Comparison of ENCODE assay signal across 14 cellular contexts in the genomic region with DNA sequence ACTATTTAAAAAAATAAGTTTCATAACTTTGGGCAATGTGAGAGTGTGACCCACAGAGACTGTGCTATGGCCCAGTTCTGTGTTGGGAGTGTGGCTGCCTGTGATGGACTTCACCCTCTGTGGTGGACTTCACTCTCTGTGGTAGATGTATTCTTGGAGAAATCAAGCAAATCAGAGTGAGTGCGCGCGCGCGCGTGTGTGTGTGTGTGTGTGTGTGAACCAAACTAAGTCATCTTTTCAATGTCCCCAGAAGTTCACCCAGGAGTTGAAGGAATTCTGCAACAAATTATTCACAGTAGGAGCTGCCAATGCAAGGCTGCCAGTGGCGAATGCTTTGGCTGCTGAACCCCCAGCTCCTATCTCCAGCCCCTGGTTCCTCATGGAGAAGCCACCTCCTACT.
"Had no signal": no experiment of that assay in that cellular context is flagged by ENCODE, and none has a peak within 500 bp of the region (broad histone marks: within the 10 kb centered on the region; RNA-seq: fewer than 3 reads in every experiment).

No MANE protein-coding gene starts in this region.

- H3K4me3 Mint-ChIP-seq: activated CD4-positive, alpha-beta memory T cell treated with anti-CD3 and anti-CD28 coated beads for 36 hours; activated naive CD8-positive, alpha-beta T cell; natural killer cell treated with Interleukin-12 subunit alpha and Interleukin-12 subunit beta and Interleukin-15 and Interleukin-18, amount 100 ng/mL, for 72 hours; stimulated activated naive CD8-positive, alpha-beta T cell treated with anti-CD3 and anti-CD28 coated beads, Interleukin-15, Interleukin-2, amounts not matched to agents 100 ng/mL and 50 ng/mL, for 24 hours; T-helper 1 cell treated with Interleukin-12 subunit alpha and Interleukin-12 subunit beta and Interleukin-4 antibody, amounts not matched to agents 30 μg/mL and 1 μg/mL, for 36 hours had no signal

- H3K9me3 ChIP-seq: gastroesophageal sphincter, uterus had no signal

- H3K27me3 ChIP-seq: uterus had no signal

- H3K27ac Mint-ChIP-seq: activated CD4-positive, alpha-beta memory T cell treated with anti-CD3 and anti-CD28 coated beads for 36 hours; activated naive CD8-positive, alpha-beta T cell; natural killer cell treated with Interleukin-12 subunit alpha and Interleukin-12 subunit beta and Interleukin-15 and Interleukin-18, amount 100 ng/mL, for 72 hours; stimulated activated naive CD8-positive, alpha-beta T cell treated with anti-CD3 and anti-CD28 coated beads, Interleukin-15, Interleukin-2, amounts not matched to agents 100 ng/mL and 50 ng/mL, for 24 hours; T-helper 1 cell treated with Interleukin-12 subunit alpha and Interleukin-12 subunit beta and Interleukin-4 antibody, amounts not matched to agents 30 μg/mL and 1 μg/mL, for 36 hours had no signal

- H3K4me1 ChIP-seq: gastroesophageal sphincter, uterus had no signal

- H3K9me3 Mint-ChIP-seq: natural killer cell treated with Interleukin-12 subunit alpha and Interleukin-12 subunit beta and Interleukin-15 and Interleukin-18, amount 100 ng/mL, for 72 hours; stimulated activated naive CD8-positive, alpha-beta T cell treated with anti-CD3 and anti-CD28 coated beads, Interleukin-15, Interleukin-2, amounts not matched to agents 100 ng/mL and 50 ng/mL, for 24 hours; T-helper 1 cell treated with Interleukin-12 subunit alpha and Interleukin-12 subunit beta and Interleukin-4 antibody, amounts not matched to agents 30 μg/mL and 1 μg/mL, for 36 hours had no signal

- H3K27ac ChIP-seq: gastroesophageal sphincter, uterus had no signal

- DNase-seq: activated CD4-positive, alpha-beta memory T cell treated with anti-CD3 and anti-CD28 coated beads for 36 hours; activated CD4-positive, CD25-positive, alpha-beta regulatory T cell; activated gamma-delta T cell; activated T-cell treated with anti-CD3 and anti-CD28 coated beads, Interleukin-2, amount 50 U/mL, for 48 hours; kidney glomerular epithelial cell; stimulated activated CD4-positive, alpha-beta T cell treated with anti-CD3 and anti-CD28 coated beads, Interleukin-4, amount 100 ng/mL, for 1 hour; stimulated activated CD8-positive, alpha-beta memory T cell treated with anti-CD3 and anti-CD28 coated beads, Interleukin-4, amount 100 ng/mL, for 48 hours; uterus had no signal

- H3K36me3 Mint-ChIP-seq: activated CD4-positive, alpha-beta memory T cell treated with anti-CD3 and anti-CD28 coated beads for 36 hours; activated naive CD8-positive, alpha-beta T cell; natural killer cell treated with Interleukin-12 subunit alpha and Interleukin-12 subunit beta and Interleukin-15 and Interleukin-18, amount 100 ng/mL, for 72 hours had no signal

- H3K4me3 ChIP-seq: gastroesophageal sphincter, lung, uterus had no signal

- H3K27me3 Mint-ChIP-seq: activated CD4-positive, alpha-beta memory T cell treated with anti-CD3 and anti-CD28 coated beads for 36 hours; activated naive CD8-positive, alpha-beta T cell; stimulated activated naive CD8-positive, alpha-beta T cell treated with anti-CD3 and anti-CD28 coated beads, Interleukin-15, Interleukin-2, amounts not matched to agents 100 ng/mL and 50 ng/mL, for 24 hours had no signal

- H3K36me3 ChIP-seq: gastroesophageal sphincter, uterus had no signal
